Comparison of ENCODE assay signal across 20 cellular contexts in genomic region chr4:9243579-9243978, GRCh38. TPM values are rescaled to one million over a fixed set of nuclear protein-coding genes. Genes with fewer than 3 reads are reported as not detected.
"Had no signal": no experiment of that assay in that cellular context is flagged by ENCODE, and none has a peak within 500 bp of the region (broad histone marks: within the 10 kb centered on the region; RNA-seq: fewer than 3 reads in every experiment).

TSS of gene USP17L17 (plus strand) at chr4:9243879. CDS start at chr4:9243879, 0 bp downstream.

RNA-seq across cellular contexts. Expression of gene USP17L17, which starts in this region (rescaled TPM):
- total RNA-seq: activated naive CD4-positive, alpha-beta T cell treated with anti-CD3 and anti-CD28 coated beads for 36 hours; activated naive CD4-positive, alpha-beta T cell treated with anti-CD3 and anti-CD28 coated beads, Interleukin-2, amount 50 U/mL, for 72 hours; activated naive CD8-positive, alpha-beta T cell treated with anti-CD3 and anti-CD28 coated beads for 36 hours; activated naive CD8-positive, alpha-beta T cell treated with anti-CD3 and anti-CD28 coated beads, Interleukin-2, amount 10 ng/mL, durations not matched to agents 7 days and 5 days; activated T-cell treated with anti-CD3 and anti-CD28 coated beads, Interleukin-2, amount 50 U/mL, for 4 hours; activated T-cell treated with anti-CD3 and anti-CD28 coated beads, Interleukin-2, amount 50 U/mL, for 72 hours; activated T-helper 1 cell treated with anti-CD3 and anti-CD28 coated beads, Interleukin-12 subunit alpha, Interleukin-12 subunit beta, Interleukin-2, Interleukin-4 antibody, amounts not matched to agents 30 ng/mL and 10 ng/mL and 1 ng/mL, durations not matched to agents 14 hours and 24 hours and 36 hours; activated T-helper 17 cell treated with anti-CD3 and anti-CD28 coated beads, Interleukin-2, amount 50 U/mL, for 72 hours; activated T-helper 2 cell treated with anti-CD3 and anti-CD28 coated beads, Interferon-gamma antibody, Interleukin-2, Interleukin-4, amounts not matched to agents 10 μg/mL and 5 μg/mL and 100 μg/mL, durations not matched to agents 14 hours and 24 hours and 36 hours; adrenal gland; aorta; ascending aorta; astrocyte; body of pancreas; breast epithelium; bronchial epithelial cell; cardiac muscle cell; cardiac septum; cerebellum; chondrocyte had no signal
